ENCODE assay signal across 13 cellular contexts in genomic region chr18:23837591-23837990, GRCh38.
DNase-seq lines count a peak whose midpoint lies in the region; FAIRE-seq and TF ChIP-seq lines count a peak whose summit lies in the region.
"Had no signal": no experiment of that assay in that cellular context is flagged by ENCODE, and none has a peak within 500 bp of the region (broad histone marks: within the 10 kb centered on the region; RNA-seq: fewer than 3 reads in every experiment).

No MANE protein-coding gene starts in this region.

- dilution Hi-C loops in mammary epithelial cell (cut with HindIII; ENCODE audit: low sequenced_read_pairs) = no loop called here

- no peaks in the 10 kb centered on the region for H4K20me1 ChIP-seq in mammary epithelial cell (ENCODE audit: insufficient read depth, low read length)

- in situ Hi-C loops in mammary epithelial cell (cut with MboI; ENCODE audit: low sequenced_read_pairs in 2 of 2) = loop anchor here (5.0 kb wide), 2 partner anchors 35 to 40 kb away; no protein-coding TSS in a partner anchor

- peaks cover 4% of the 10 kb centered on the region for H3K79me2 ChIP-seq in mammary epithelial cell (ENCODE audit: insufficient read depth, low read length)
- H3K79me2 ChIP-seq: parathyroid adenoma had no signal

- H3K9ac ChIP-seq in mammary epithelial cell (ENCODE audit: insufficient read depth, low read length) = peak overlapping the region; percentile 93
- H3K9ac ChIP-seq: parathyroid adenoma had no signal

- H3K36me3 ChIP-seq in mammary epithelial cell (ENCODE audit: insufficient read depth, low read length) = no peaks in the 10 kb centered on the region
- no peaks in the 10 kb centered on the region for H3K36me3 ChIP-seq in kidney epithelial cell (ENCODE audit: control insufficient read depth, insufficient read depth, low read length)

- BruUV-seq in mammary epithelial cell (replicated peaks; lab: Mats Ljungman, UMichigan) = no TSS peak

- 0% methylated on average over 1 of the region's 1 CpG for WGBS in mammary epithelial cell (ENCODE audit: low coverage, missing lambda C conversion rate)

- no peak overlapping the region for H3K4me3 ChIP-seq in AG04449 (ENCODE audit: low read depth, low read length)
- H3K4me3 ChIP-seq in mammary epithelial cell (replicated peaks in 1 of 3; ENCODE audit: insufficient read depth in 1 of 3, low read depth in 2 of 3, low read length in 3 of 3) = no peak overlapping the region
- no peak overlapping the region for H3K4me3 ChIP-seq in kidney epithelial cell (ENCODE audit: low read depth, low read length)

- CTCF ChIA-PET in AG04449 (lab: Yijun Ruan, JAX) = interaction anchor here (1.2 to 3.3 kb wide), 4 partner anchors 12 to 82 kb away, joined by 4 to 22 read pairs (median 6); no protein-coding TSS in a partner anchor
- CTCF ChIA-PET in mammary epithelial cell (lab: Charles Lee; ENCODE audit: low non-redundant PET) = no interaction called here

- peaks cover 62% of the 10 kb centered on the region for H3K4me1 ChIP-seq in mammary epithelial cell (ENCODE audit: insufficient read depth, low read length)
- H3K4me1 ChIP-seq: parathyroid adenoma had no signal

- peak overlapping the region; percentile 60 for H3K4me2 ChIP-seq in mammary epithelial cell (ENCODE audit: insufficient read depth, low read depth, low read length)

- no peak for FAIRE-seq in GM19239 (lab: Jason Lieb, UNC)

- intact Hi-C loops in mammary epithelial cell (cut with micrococcal nuclease) = no loop called here

- TF ChIP-seq CTCF in AG04449 (IDR thresholded peaks at IDR 0.05; ENCODE audit: insufficient read depth, low read length, missing control alignments) (no peak), mammary epithelial cell (conservative IDR thresholded peaks at IDR 0.05 in 1 of 2, IDR thresholded peaks at IDR 0.05 in 1 of 2; ENCODE audit: extremely low read depth in 1 of 2, insufficient read depth in 1 of 2, low read depth in 1 of 2, low read length in 2 of 2) (no peak), kidney epithelial cell (IDR thresholded peaks at IDR 0.05; ENCODE audit: insufficient read depth, low read length, poor library complexity, severe bottlenecking) (no peak)

- POLR2A ChIA-PET in AG04449 (lab: Yijun Ruan, JAX) = no interaction called here

- H3K9me3 ChIP-seq in mammary epithelial cell (replicated peaks; ENCODE audit: insufficient read depth, low read length) = no peaks in the 10 kb centered on the region

- DNase-seq in AG04449 (ENCODE audit: low read depth, low spot score) (peak; percentile 75), M059J (ENCODE audit: low read depth) (peak; percentile 79), mammary epithelial cell (peak; percentile 86), kidney epithelial cell (ENCODE audit: low read depth) (peak; percentile 60), NCI-H748 (lab: John Stamatoyannopoulos, UW; ENCODE audit: unreplicated experiment) (no peak), UCSD-AML1 (lab: John Stamatoyannopoulos, UW; ENCODE audit: unreplicated experiment) (no peak), superior temporal gyrus (ENCODE audit: extremely low spot score) (no peak), GM19239 (ENCODE audit: insufficient read length, low spot score) (no peak)
- DNase-seq: CD4-positive, CD25-positive, alpha-beta regulatory T cell; cortex of kidney; NCI-H524 treated with DMSO at 0.1 percent for 48 hours; T1000 had no signal

- no peaks in the 10 kb centered on the region for H3K27me3 ChIP-seq in mammary epithelial cell (ENCODE audit: insufficient read depth, low read length)
- no peaks in the 10 kb centered on the region for H3K27me3 ChIP-seq in kidney epithelial cell (ENCODE audit: control insufficient read depth, insufficient read depth, low read length)

- peak overlapping the region; percentile 99 for H3K27ac ChIP-seq in mammary epithelial cell (ENCODE audit: insufficient read depth, low read depth, low read length)
- H3K27ac ChIP-seq: parathyroid adenoma had no signal

- no peak overlapping the region for H2AFZ ChIP-seq in mammary epithelial cell (ENCODE audit: low read depth, low read length)
- H2AFZ ChIP-seq: parathyroid adenoma had no signal

Comparison
In these comparisons a context has a peak if more than half of its experiments do, and no peak if none do; other contexts are left out.
1. DNase-seq: peak in AG04449 (single experiment), M059J (single experiment), mammary epithelial cell (single experiment) and kidney epithelial cell (single experiment); none in NCI-H748 (single experiment), UCSD-AML1 (single experiment), superior temporal gyrus (single experiment) and GM19239 (single experiment).